ENCODE assay signal across 11 cellular contexts in genomic region chr2:176097820-176098365, GRCh38. TPM values are rescaled to one million over a fixed set of nuclear protein-coding genes. Genes with fewer than 3 reads are reported as not detected.
DNase-seq lines count a peak whose midpoint lies in the region; ATAC-seq and TF ChIP-seq lines count a peak whose summit lies in the region.
"Had no signal": no experiment of that assay in that cellular context is flagged by ENCODE, and none has a peak within 500 bp of the region (broad histone marks: within the 10 kb centered on the region; RNA-seq: fewer than 3 reads in every experiment).

No MANE protein-coding gene starts in this region.

- H3K4me3 ChIP-seq in RWPE2 (ENCODE audit: severe bottlenecking) (peak overlapping the region; percentile 45), iPS-11a (ENCODE audit: low read depth, low read length) (peak overlapping the region; percentile 20)

- H3K27ac Mint-ChIP-seq in stimulated activated naive CD8-positive, alpha-beta T cell treated with anti-CD3 and anti-CD28 coated beads, Interleukin-15, amount 100 ng/mL, for 72 hours, result peak overlapping the region in 1 of 2 donors; percentile 80

- H3K27ac ChIP-seq in RWPE2 (ENCODE audit: poor library complexity, severe bottlenecking), result no peak overlapping the region
- H3K27ac ChIP-seq: spleen, transverse colon had no signal

- no peaks in the 10 kb centered on the region for H3K36me3 ChIP-seq in RWPE2 (ENCODE audit: low read depth)
- H3K36me3 ChIP-seq: spleen, transverse colon had no signal

- ATAC-seq in activated T-cell treated with anti-CD3 and anti-CD28 coated beads, Interleukin-2, amount 50 U/mL, for 4 hours, result no peak
- peak; percentile 20; the same call in 2 of the 3 replicates for ATAC-seq in RWPE2 (ENCODE audit: low read depth)
- no peak for ATAC-seq in stimulated activated naive CD8-positive, alpha-beta T cell treated with anti-CD3 and anti-CD28 coated beads, Interleukin-15, amount 100 ng/mL, for 72 hours
- ATAC-seq in HG03571 (IDR thresholded peaks at IDR 0.05; ENCODE audit: unreplicated experiment), result no peak

- TF ChIP-seq CTCF in RWPE2 (IDR thresholded peaks at IDR 0.05; ENCODE audit: poor library complexity, severe bottlenecking), result peak; percentile 66

- DNase-seq in activated T-cell treated with anti-CD3 and anti-CD28 coated beads, Interleukin-2, amount 50 U/mL, for 4 hours, result no peak
- no peak for DNase-seq in activated T-cell treated with anti-CD3 and anti-CD28 coated beads, Interleukin-2, amount 50 U/mL, for 48 hours
- DNase-seq in RWPE2 (ENCODE audit: low spot score) (no peak), midbrain (lab: John Stamatoyannopoulos, UW) (no peak), DMS153 treated with DMSO at 0.1 percent for 48 hours (lab: John Stamatoyannopoulos, UW; ENCODE audit: unreplicated experiment) (no peak)
- DNase-seq in stimulated activated naive CD8-positive, alpha-beta T cell treated with anti-CD3 and anti-CD28 coated beads, Interleukin-15, amount 100 ng/mL, for 72 hours, result no peak

- peaks cover 94% of the 10 kb centered on the region for H3K27me3 Mint-ChIP-seq in activated T-cell treated with anti-CD3 and anti-CD28 coated beads, Interleukin-2, amount 50 U/mL, for 4 hours (ENCODE audit: low read depth)
- H3K27me3 Mint-ChIP-seq in stimulated activated naive CD8-positive, alpha-beta T cell treated with anti-CD3 and anti-CD28 coated beads, Interleukin-15, amount 100 ng/mL, for 72 hours, result peaks cover 100% of the 10 kb centered on the region

- H3K9me3 Mint-ChIP-seq in activated T-cell treated with anti-CD3 and anti-CD28 coated beads, Interleukin-2, amount 50 U/mL, for 4 hours, result peaks cover 4% of the 10 kb centered on the region
- H3K9me3 Mint-ChIP-seq in stimulated activated naive CD8-positive, alpha-beta T cell treated with anti-CD3 and anti-CD28 coated beads, Interleukin-15, amount 100 ng/mL, for 72 hours, result no peaks in the 10 kb centered on the region

- no peaks in the 10 kb centered on the region for H3K36me3 Mint-ChIP-seq in activated T-cell treated with anti-CD3 and anti-CD28 coated beads, Interleukin-2, amount 50 U/mL, for 4 hours (ENCODE audit: insufficient read depth)

- peak overlapping the region; percentile 54 for H3K4me3 Mint-ChIP-seq in activated T-cell treated with anti-CD3 and anti-CD28 coated beads, Interleukin-2, amount 50 U/mL, for 4 hours
- peak overlapping the region; percentile 70 to 80 for H3K4me3 Mint-ChIP-seq in stimulated activated naive CD8-positive, alpha-beta T cell treated with anti-CD3 and anti-CD28 coated beads, Interleukin-15, amount 100 ng/mL, for 72 hours

- no peaks in the 10 kb centered on the region for H3K9me3 ChIP-seq in RWPE2 (ENCODE audit: severe bottlenecking)
- H3K9me3 ChIP-seq: transverse colon had no signal

- peaks cover 55% of the 10 kb centered on the region for H3K27me3 ChIP-seq in RWPE2 (ENCODE audit: insufficient read depth, poor library complexity, severe bottlenecking)

- H3K4me1 ChIP-seq in RWPE2 (ENCODE audit: insufficient read depth, poor library complexity, severe bottlenecking), result no peaks in the 10 kb centered on the region

- H3K4me1 Mint-ChIP-seq in activated T-cell treated with anti-CD3 and anti-CD28 coated beads, Interleukin-2, amount 50 U/mL, for 4 hours (ENCODE audit: low read depth), result peaks cover 23% of the 10 kb centered on the region
- H3K4me1 Mint-ChIP-seq in stimulated activated naive CD8-positive, alpha-beta T cell treated with anti-CD3 and anti-CD28 coated beads, Interleukin-15, amount 100 ng/mL, for 72 hours, result peaks cover 43% of the 10 kb centered on the region

RNA-seq across cellular contexts. Expression of gene HOXD12, which starts 1.7 kb away (rescaled TPM):
- total RNA-seq in activated T-cell treated with anti-CD3 and anti-CD28 coated beads, Interleukin-2, amount 50 U/mL, for 4 hours, result not detected
- total RNA-seq: frontal cortex, spleen, transverse colon had no signal

RNA-seq across cellular contexts. Expression of gene HOXD13, which starts 5.4 kb away (rescaled TPM):
- not detected for total RNA-seq in activated T-cell treated with anti-CD3 and anti-CD28 coated beads, Interleukin-2, amount 50 U/mL, for 4 hours
- total RNA-seq: frontal cortex, spleen had no signal

RNA-seq across cellular contexts. Expression of gene HOXD11, which starts 9.2 kb away (rescaled TPM):
- not detected for total RNA-seq in activated T-cell treated with anti-CD3 and anti-CD28 coated beads, Interleukin-2, amount 50 U/mL, for 4 hours
- total RNA-seq: frontal cortex, spleen had no signal

RNA-seq across cellular contexts. Expression of gene EVX2, which starts 14.1 kb away (rescaled TPM):
- total RNA-seq in activated T-cell treated with anti-CD3 and anti-CD28 coated beads, Interleukin-2, amount 50 U/mL, for 4 hours, result not detected
- total RNA-seq: frontal cortex, spleen, transverse colon had no signal

RNA-seq across cellular contexts. Expression of gene HOXD10, which starts 18.7 kb away (rescaled TPM):
- total RNA-seq in activated T-cell treated with anti-CD3 and anti-CD28 coated beads, Interleukin-2, amount 50 U/mL, for 4 hours, result not detected
- total RNA-seq: frontal cortex, spleen had no signal
